Comparison of ENCODE assay signal across 20 cellular contexts in genomic region chr2:220695397-220696279, GRCh38.
DNase-seq lines count a peak whose midpoint lies in the region; ATAC-seq, FAIRE-seq and TF ChIP-seq lines count a peak whose summit lies in the region.
"Had no signal": no experiment of that assay in that cellular context is flagged by ENCODE, and none has a peak within 500 bp of the region (broad histone marks: within the 10 kb centered on the region; RNA-seq: fewer than 3 reads in every experiment).

No MANE protein-coding gene starts in this region.

- no peaks in the 10 kb centered on the region for H4K20me1 ChIP-seq in PC-3 (ENCODE audit: low read length)

- H3K9me2 ChIP-seq in PC-3 (replicated peaks; ENCODE audit: low read length) = no peaks in the 10 kb centered on the region

- intact Hi-C loops in heart right ventricle (cut with DNase I) (loop anchor here in 2 of 10 donors (10.0 kb wide), 2 partner anchors 729 to 1269 kb away; no protein-coding TSS in a partner anchor), Right ventricle myocardium inferior (cut with DNase I) (loop anchor here (10.0 kb wide), 1 partner anchor 529 kb away; no protein-coding TSS in a partner anchor), PC-3 (cut with micrococcal nuclease) (loop anchor here (10.0 kb wide), 1 partner anchor 149 kb away; no protein-coding TSS in a partner anchor)

- no peak for TF ChIP-seq RAD21 in A549 (conservative IDR thresholded peaks at IDR 0.05 in 1 of 2, IDR thresholded peaks at IDR 0.05 in 1 of 2)

- H3K4me3 Mint-ChIP-seq in activated CD8-positive, alpha-beta memory T cell treated with anti-CD3 and anti-CD28 coated beads, Interleukin-2, amount 10 ng/mL, durations not matched to agents 7 days and 5 days = no peak overlapping the region
- H3K4me3 Mint-ChIP-seq: CD4-positive, alpha-beta memory T cell had no signal

- no peak overlapping the region for H2AFZ ChIP-seq in PC-3 (ENCODE audit: low read length)
- H2AFZ ChIP-seq: GM23248 had no signal

- POLR2A ChIA-PET in A549 (lab: Yijun Ruan, JAX) = no interaction called here
- POLR2A ChIA-PET in PC-3 (lab: Charles Lee; ENCODE audit: unreplicated experiment) = no interaction called here

- H3K9me3 Mint-ChIP-seq in activated CD8-positive, alpha-beta memory T cell treated with anti-CD3 and anti-CD28 coated beads, Interleukin-2, amount 10 ng/mL, durations not matched to agents 7 days and 5 days (ENCODE audit: low read depth) = peaks cover under 1% of the 10 kb centered on the region

- peaks cover 0 to 1% (median 0%) of the 10 kb centered on the region in 11 donors for H3K9me3 ChIP-seq in heart right ventricle
- H3K9me3 ChIP-seq in A549 = no peaks in the 10 kb centered on the region
- no peaks in the 10 kb centered on the region for H3K9me3 ChIP-seq in PC-3 (ENCODE audit: low read length)

- no peaks in the 10 kb centered on the region for H3F3A ChIP-seq in PC-3 (ENCODE audit: low read length, unreplicated experiment)

- ATAC-seq in heart right ventricle (peak in 6 of 8 donors; percentile 20 to 88 (median 70)), Right ventricle myocardium inferior (no peak), A549 (no peak), PC-3 (no peak)
- no peak for ATAC-seq in activated CD8-positive, alpha-beta memory T cell treated with anti-CD3 and anti-CD28 coated beads, Interleukin-2, amount 10 ng/mL, durations not matched to agents 7 days and 5 days

- no peaks in the 10 kb centered on the region for H3K36me3 ChIP-seq in heart right ventricle
- H3K36me3 ChIP-seq in PC-3 (ENCODE audit: low read depth, low read length) = no peaks in the 10 kb centered on the region; the same call in 1 of the 2 replicates

- TF ChIP-seq POLR2A in A549 (IDR thresholded peaks at IDR 0.05; ENCODE audit: low read length) = no peak

- FAIRE-seq in A549 (lab: Jason Lieb, UNC) = no peak
- FAIRE-seq: G401.6, GM12892, H1 had no signal

- H3K4me3 ChIP-seq in heart right ventricle (no peak overlapping the region), A549 (no peak overlapping the region), PC-3 (ENCODE audit: low read length) (no peak overlapping the region), epithelial cell of esophagus (ENCODE audit: low read length) (no peak overlapping the region)
- H3K4me3 ChIP-seq: GM23248 had no signal

- no peaks in the 10 kb centered on the region for H3K79me2 ChIP-seq in PC-3 (ENCODE audit: low read length)

- H3K4me1 ChIP-seq in heart right ventricle (peaks cover 0 to 9% (median 0%) of the 10 kb centered on the region in 9 donors), A549 (peaks cover 10% of the 10 kb centered on the region; the same call in 1 of the 3 replicates), PC-3 (ENCODE audit: insufficient read depth, low read length) (peaks cover 10% of the 10 kb centered on the region)

- H3K4me2 ChIP-seq in A549 = peak overlapping the region; percentile 22; the same call in 2 of the 3 replicates
- H3K4me2 ChIP-seq in PC-3 (ENCODE audit: low read length) = 0 out of 2 replicates have a peak overlapping the region, but pooled peaks have one; percentile 27

- peak overlapping the region in 4 of 10 donors; percentile 21 to 48 (median 33) for H3K27ac ChIP-seq in heart right ventricle
- H3K27ac ChIP-seq in A549 = no peak overlapping the region
- H3K27ac ChIP-seq in PC-3 (ENCODE audit: low read length) = no peak overlapping the region
- H3K27ac ChIP-seq: GM23248 had no signal

- DNase-seq in heart right ventricle = no peak
- DNase-seq in Right ventricle myocardium inferior (ENCODE audit: missing footprints) = no peak
- no peak for DNase-seq in A549 (ENCODE audit: low read depth in 1 of 2, low spot score in 1 of 2)
- DNase-seq in PC-3 = no peak
- DNase-seq in epithelial cell of esophagus (ENCODE audit: low read depth) = peak; percentile 11
- no peak for DNase-seq in NCI-H526 treated with DMSO at 0.1 percent for 48 hours (lab: John Stamatoyannopoulos, UW)
- DNase-seq in activated CD8-positive, alpha-beta memory T cell treated with anti-CD3 and anti-CD28 coated beads, Interleukin-2, amount 10 ng/mL, durations not matched to agents 7 days and 5 days = no peak
- DNase-seq: 8988T; C1 segment of cervical spinal cord; Calu3; CD4-positive, alpha-beta memory T cell; COR-L47; DMS53; DMS79 treated with DMSO at 0.1 percent for 48 hours; GM23248; H7; HCEC 1CT had no signal

- H3K9ac ChIP-seq in PC-3 (ENCODE audit: low read length) = no peak overlapping the region
- H3K9ac ChIP-seq: GM23248 had no signal

- H3K27ac Mint-ChIP-seq in activated CD8-positive, alpha-beta memory T cell treated with anti-CD3 and anti-CD28 coated beads, Interleukin-2, amount 10 ng/mL, durations not matched to agents 7 days and 5 days = no peak overlapping the region
- H3K27ac Mint-ChIP-seq: CD4-positive, alpha-beta memory T cell had no signal

- peaks cover 2% of the 10 kb centered on the region for H3K4me1 Mint-ChIP-seq in activated CD8-positive, alpha-beta memory T cell treated with anti-CD3 and anti-CD28 coated beads, Interleukin-2, amount 10 ng/mL, durations not matched to agents 7 days and 5 days
- H3K4me1 Mint-ChIP-seq: CD4-positive, alpha-beta memory T cell had no signal

- H3K36me3 Mint-ChIP-seq in activated CD8-positive, alpha-beta memory T cell treated with anti-CD3 and anti-CD28 coated beads, Interleukin-2, amount 10 ng/mL, durations not matched to agents 7 days and 5 days = no peaks in the 10 kb centered on the region
- H3K36me3 Mint-ChIP-seq: CD4-positive, alpha-beta memory T cell had no signal

- no peak for TF ChIP-seq EP300 in A549 (IDR thresholded peaks at IDR 0.05)

- H3K27me3 Mint-ChIP-seq in activated CD8-positive, alpha-beta memory T cell treated with anti-CD3 and anti-CD28 coated beads, Interleukin-2, amount 10 ng/mL, durations not matched to agents 7 days and 5 days = no peaks in the 10 kb centered on the region

- WGBS in heart right ventricle, 2 donors = 59 to 71% methylated on average over 6 of the region's 6 CpGs
- 42% methylated on average over 6 of the region's 6 CpGs for WGBS in A549 (ENCODE audit: missing lambda C conversion rate)

- TF ChIP-seq CTCF in heart right ventricle (IDR thresholded peaks at IDR 0.05) = no peak
- no peak for TF ChIP-seq CTCF in A549 (IDR thresholded peaks at IDR 0.05)
- TF ChIP-seq CTCF in PC-3 (conservative IDR thresholded peaks at IDR 0.05; ENCODE audit: low read depth, low read length) = no peak
- no peak for TF ChIP-seq CTCF in epithelial cell of esophagus (IDR thresholded peaks at IDR 0.05; ENCODE audit: insufficient read depth, low read depth, low read length, missing control alignments)

- H3K27me3 ChIP-seq in heart right ventricle = no peaks in the 10 kb centered on the region
- no peaks in the 10 kb centered on the region for H3K27me3 ChIP-seq in PC-3 (ENCODE audit: low read length)

- no TSS peak for BruUV-seq in PC-3 (replicated peaks; lab: Mats Ljungman, UMichigan)

- CTCF ChIA-PET in A549 (lab: Yijun Ruan, JAX) (interaction anchor here (0.6 kb wide), 1 partner anchor 308 kb away, joined by 4 read pairs; no protein-coding TSS in a partner anchor), PC-3 (lab: Charles Lee) (interaction anchor here (0.5 kb wide), 1 partner anchor 521 kb away, joined by 3 read pairs; no protein-coding TSS in a partner anchor)
- CTCF ChIA-PET in activated CD8-positive, alpha-beta memory T cell treated with anti-CD3 and anti-CD28 coated beads, Interleukin-2, amount 10 ng/mL, durations not matched to agents 7 days and 5 days (lab: Charles Lee) = no interaction called here

TF ChIP-seq in A549, 52 proteins besides CTCF, POLR2A, EP300 and RAD21:
- no peak for TF ChIP-seq SREBF2 (IDR thresholded peaks at IDR 0.05)
- no peak for TF ChIP-seq ELK1 (IDR thresholded peaks at IDR 0.05; ENCODE audit: low read depth, low read length)
- TF ChIP-seq KDM5A (IDR thresholded peaks at IDR 0.05) = no peak
- no peak for TF ChIP-seq CEBPB (IDR thresholded peaks at IDR 0.05)
- no peak for TF ChIP-seq SMC3 (IDR thresholded peaks at IDR 0.05)
- TF ChIP-seq ESRRA (IDR thresholded peaks at IDR 0.05; ENCODE audit: borderline replicate concordance, low read length) = no peak
- no peak for TF ChIP-seq JUNB (IDR thresholded peaks at IDR 0.05)
- TF ChIP-seq PBX3 (IDR thresholded peaks at IDR 0.05) = no peak
TF ChIP-seq in A549: peak in this region for 0.

Comparison
In these comparisons a context has a peak if more than half of its experiments do, and no peak if none do; other contexts are left out.
1. ATAC-seq: peak in heart right ventricle (6 of 8); none in Right ventricle myocardium inferior (single experiment), A549 (0 of 2), PC-3 (single experiment) and activated CD8-positive, alpha-beta memory T cell treated with anti-CD3 and anti-CD28 coated beads, Interleukin-2, amount 10 ng/mL, durations not matched to agents 7 days and 5 days (single experiment).